In genomic region chr9:131167936-131168335, GRCh38 we compare ENCODE assay signal across 16 cellular contexts. TPM values are rescaled to one million over a fixed set of nuclear protein-coding genes. Genes with fewer than 3 reads are reported as not detected.
DNase-seq lines count a peak whose midpoint lies in the region; ATAC-seq, FAIRE-seq and TF ChIP-seq lines count a peak whose summit lies in the region.
"Had no signal": no experiment of that assay in that cellular context is flagged by ENCODE, and none has a peak within 500 bp of the region (broad histone marks: within the 10 kb centered on the region; RNA-seq: fewer than 3 reads in every experiment).

No MANE protein-coding gene starts in this region.

- no peak for FAIRE-seq in pancreas (lab: Jason Lieb, UNC)
- FAIRE-seq: GM12878, GM18507 had no signal

- H3K27me3 ChIP-seq in CD4-positive, CD25-positive, alpha-beta regulatory T cell (ENCODE audit: control insufficient read depth, insufficient read depth, low read length): no peaks in the 10 kb centered on the region
- H3K27me3 ChIP-seq in endocrine pancreas (ENCODE audit: control insufficient read depth, insufficient read depth, low read length) (no peaks in the 10 kb centered on the region), pancreas (no peaks in the 10 kb centered on the region), lower lobe of right lung (ENCODE audit: low read depth) (no peaks in the 10 kb centered on the region)
- H3K27me3 ChIP-seq: BLaER1 treated with 17β-estradiol and CSF1 and Interleukin-3, amounts not matched to agents 10 nM and 100 nM had no signal

- no peaks in the 10 kb centered on the region for H3K9me3 ChIP-seq in CD4-positive, CD25-positive, alpha-beta regulatory T cell (ENCODE audit: control insufficient read depth in 2 of 2, low read length in 2 of 2)
- H3K9me3 ChIP-seq in T-helper 17 cell (ENCODE audit: control insufficient read depth, low read length, poor library complexity, severe bottlenecking) (no peaks in the 10 kb centered on the region), endocrine pancreas (ENCODE audit: control insufficient read depth, low read length) (no peaks in the 10 kb centered on the region), pancreas (no peaks in the 10 kb centered on the region), lower lobe of right lung (no peaks in the 10 kb centered on the region)

- no peak for ATAC-seq in CD4-positive, CD25-positive, alpha-beta regulatory T cell (ENCODE audit: low read depth in 2 of 2)
- no peak for ATAC-seq in T-helper 17 cell
- ATAC-seq in pancreas: peak; percentile 16 to 44 (median 36)
- ATAC-seq in lower lobe of right lung: no peak
- no peak for ATAC-seq in sciatic nerve
- ATAC-seq: GM12878 had no signal

- H3K4me1 ChIP-seq in CD4-positive, CD25-positive, alpha-beta regulatory T cell (ENCODE audit: control insufficient read depth, insufficient read depth, low read length, poor library complexity, severe bottlenecking): no peaks in the 10 kb centered on the region
- H3K4me1 ChIP-seq in endocrine pancreas (ENCODE audit: control insufficient read depth, insufficient read depth, low read length) (peaks cover 30% of the 10 kb centered on the region), pancreas (peaks cover 0 to 10% (median 0%) of the 10 kb centered on the region in 3 donors), lower lobe of right lung (no peaks in the 10 kb centered on the region)
- H3K4me1 ChIP-seq: BLaER1 treated with 17β-estradiol and CSF1 and Interleukin-3, amounts not matched to agents 10 nM and 100 nM had no signal

- no peak overlapping the region for H3K4me3 Mint-ChIP-seq in CD4-positive, CD25-positive, alpha-beta regulatory T cell
- H3K4me3 Mint-ChIP-seq in T-helper 17 cell: no peak overlapping the region
- H3K4me3 Mint-ChIP-seq: CD4-positive, alpha-beta T cell had no signal

- no peak overlapping the region for H3K4me3 ChIP-seq in CD4-positive, CD25-positive, alpha-beta regulatory T cell (ENCODE audit: low read depth, low read length)
- H3K4me3 ChIP-seq in endocrine pancreas (ENCODE audit: control insufficient read depth, insufficient read depth, low read length) (peak overlapping the region; percentile 60), pancreas (no peak overlapping the region), lower lobe of right lung (no peak overlapping the region)
- H3K4me3 ChIP-seq: BLaER1 treated with 17β-estradiol and CSF1 and Interleukin-3, amounts not matched to agents 10 nM and 100 nM; GM12878; GM23248 had no signal

- DNase-seq in CD4-positive, CD25-positive, alpha-beta regulatory T cell: no peak
- DNase-seq in T-helper 17 cell (no peak), pancreas (no peak), NCI-H2081 (lab: John Stamatoyannopoulos, UW) (no peak), lower lobe of right lung (no peak), sciatic nerve (ENCODE audit: low spot score) (no peak)
- DNase-seq: ACHN; Calu3; CD4-positive, alpha-beta T cell; DMS79; H7 had no signal

- peak overlapping the region in 2 of 3 donors; percentile 26 to 64 for H3K27ac Mint-ChIP-seq in CD4-positive, CD25-positive, alpha-beta regulatory T cell
- H3K27ac Mint-ChIP-seq in T-helper 17 cell: peak overlapping the region; percentile 21
- H3K27ac Mint-ChIP-seq: CD4-positive, alpha-beta T cell had no signal

- H3K4me1 Mint-ChIP-seq in CD4-positive, CD25-positive, alpha-beta regulatory T cell: peaks cover 6 to 15% (median 10%) of the 10 kb centered on the region in 4 donors
- peaks cover 14% of the 10 kb centered on the region for H3K4me1 Mint-ChIP-seq in T-helper 17 cell

- H3K9me3 Mint-ChIP-seq in CD4-positive, CD25-positive, alpha-beta regulatory T cell: no peaks in the 10 kb centered on the region
- H3K9me3 Mint-ChIP-seq: CD4-positive, alpha-beta T cell had no signal

- no peak for TF ChIP-seq CTCF in pancreas (IDR thresholded peaks at IDR 0.05)
- TF ChIP-seq CTCF in lower lobe of right lung (IDR thresholded peaks at IDR 0.05): no peak

- peaks cover 48% of the 10 kb centered on the region for H3K36me3 ChIP-seq in CD4-positive, CD25-positive, alpha-beta regulatory T cell (ENCODE audit: control insufficient read depth, insufficient read depth, low read length)
- H3K36me3 ChIP-seq in endocrine pancreas (ENCODE audit: control insufficient read depth, insufficient read depth, low read length) (no peaks in the 10 kb centered on the region), pancreas (peaks cover 0 to 18% (median 12%) of the 10 kb centered on the region in 3 donors), lower lobe of right lung (peaks cover 77% of the 10 kb centered on the region)

- 79 to 86% methylated on average over 4 of the region's 4 CpGs for WGBS in pancreas, 2 donors

- no peak overlapping the region for H3K27ac ChIP-seq in CD4-positive, CD25-positive, alpha-beta regulatory T cell (ENCODE audit: insufficient read depth, low read length, poor library complexity, severe bottlenecking)
- H3K27ac ChIP-seq in pancreas (no peak overlapping the region), lower lobe of right lung (no peak overlapping the region)
- H3K27ac ChIP-seq: BLaER1 treated with 17β-estradiol and CSF1 and Interleukin-3, amounts not matched to agents 10 nM and 100 nM; GM23248 had no signal

- no peaks in the 10 kb centered on the region for H3K27me3 Mint-ChIP-seq in CD4-positive, CD25-positive, alpha-beta regulatory T cell
- no peaks in the 10 kb centered on the region for H3K27me3 Mint-ChIP-seq in T-helper 17 cell
- H3K27me3 Mint-ChIP-seq: CD4-positive, alpha-beta T cell had no signal

- H3K9ac ChIP-seq in endocrine pancreas (ENCODE audit: control insufficient read depth, insufficient read depth, low read length): no peak overlapping the region
- H3K9ac ChIP-seq: BLaER1 treated with 17β-estradiol and CSF1 and Interleukin-3, amounts not matched to agents 10 nM and 100 nM; GM23248 had no signal

- intact Hi-C loops in pancreas (cut with DNase I): no loop called here
- intact Hi-C loops in lower lobe of right lung (cut with DNase I): no loop called here
- intact Hi-C loops in sciatic nerve (cut with DNase I): no loop called here

- H3K36me3 Mint-ChIP-seq in CD4-positive, CD25-positive, alpha-beta regulatory T cell: peaks cover 56% of the 10 kb centered on the region
- H3K36me3 Mint-ChIP-seq in T-helper 17 cell (ENCODE audit: low read depth): peaks cover 12% of the 10 kb centered on the region

RNA-seq across cellular contexts. Expression of gene NUP214, which starts 42.5 kb away (rescaled TPM):
- 124 TPM for total RNA-seq in CD4-positive, CD25-positive, alpha-beta regulatory T cell
- 10 to 100 TPM in 3 of 4 donors, 1 to 10 TPM in 1; 9.8 to 19.1 (median 14.7) TPM for polyA plus RNA-seq in CD4-positive, CD25-positive, alpha-beta regulatory T cell
- 100 to 1,000 TPM; 105 to 107 TPM for total RNA-seq in T-helper 17 cell
- total RNA-seq in pancreas: 10 to 100 TPM; 24.3 to 38.3 (median 27.8) TPM
- 10 to 100 TPM; 24.9 to 35.3 TPM for polyA plus RNA-seq in pancreas
- total RNA-seq in lower lobe of right lung: 61.4 TPM
- total RNA-seq in sciatic nerve: 73.7 TPM

Comparison
In these comparisons a context has a peak if more than half of its experiments do, and no peak if none do; other contexts are left out.
1. ATAC-seq: peak in pancreas (4 of 4); none in CD4-positive, CD25-positive, alpha-beta regulatory T cell (0 of 2), T-helper 17 cell (single experiment), lower lobe of right lung (0 of 2) and sciatic nerve (single experiment).